Comparison of ENCODE assay signal across 1 cellular context in genomic region chr1:101026394-101026788, GRCh38.
TF ChIP-seq lines count a peak whose summit lies in the region.

No MANE protein-coding gene starts in this region.

TF ChIP-seq in K562, 482 proteins besides CTCF, POLR2A, EP300 and RAD21 (continued from another document):
- no peak for TF ChIP-seq E2F5 (CRISPR knock-in tag; IDR thresholded peaks at IDR 0.05)
- TF ChIP-seq ATF3 (IDR thresholded peaks at IDR 0.05) = peak; percentile 73; the same call in 1 of the 2 replicates
- no peak for TF ChIP-seq ATF3 (CRISPR knock-in tag; conservative IDR thresholded peaks at IDR 0.05)
- TF ChIP-seq ZNF507 (tag; conservative IDR thresholded peaks at IDR 0.05) = no peak
- TF ChIP-seq ZC3H4 (CRISPR knock-in tag; IDR thresholded peaks at IDR 0.05; ENCODE audit: borderline replicate concordance) = 0 out of 2 replicates have a peak, but pooled peaks have one; percentile 50
- no peak for TF ChIP-seq SREBF2 (CRISPR knock-in tag; IDR thresholded peaks at IDR 0.05)
- no peak for TF ChIP-seq ZSCAN29 (IDR thresholded peaks at IDR 0.05)
- TF ChIP-seq SMARCB1 (IDR thresholded peaks at IDR 0.05; ENCODE audit: insufficient read length, low read depth) = no peak
- TF ChIP-seq GABPB1 (CRISPR knock-in tag; IDR thresholded peaks at IDR 0.05) = no peak
- TF ChIP-seq EGR1 (conservative IDR thresholded peaks at IDR 0.05) = no peak
- TF ChIP-seq ESRRB (CRISPR knock-in tag; IDR thresholded peaks at IDR 0.05; ENCODE audit: borderline replicate concordance) = no peak
- TF ChIP-seq ZNF3 (CRISPR knock-in tag; IDR thresholded peaks at IDR 0.05) = no peak
- no peak for TF ChIP-seq ZNF324 (CRISPR knock-in tag; IDR thresholded peaks at IDR 0.05)
- no peak for TF ChIP-seq SIX5 (IDR thresholded peaks at IDR 0.05; ENCODE audit: borderline replicate concordance in 1 of 2, insufficient read depth in 1 of 2, low read depth in 1 of 2, low read length in 2 of 2)
- TF ChIP-seq HNRNPLL (IDR thresholded peaks at IDR 0.05; ENCODE audit: low read depth, low read length, poor library complexity, severe bottlenecking) = no peak
- TF ChIP-seq ZNF75A (CRISPR knock-in tag; IDR thresholded peaks at IDR 0.05) = no peak
- no peak for TF ChIP-seq ZNF134 (CRISPR knock-in tag; conservative IDR thresholded peaks at IDR 0.05)
- TF ChIP-seq CHD1 (IDR thresholded peaks at IDR 0.05; ENCODE audit: low read length) = no peak
- TF ChIP-seq ZNF511 (CRISPR knock-in tag; IDR thresholded peaks at IDR 0.05) = no peak
- no peak for TF ChIP-seq NUFIP1 (IDR thresholded peaks at IDR 0.05; ENCODE audit: partially characterized antibody)
- no peak for TF ChIP-seq THAP7 (CRISPR knock-in tag; IDR thresholded peaks at IDR 0.05)
- no peak for TF ChIP-seq ZNF24 (IDR thresholded peaks at IDR 0.05)
- no peak for TF ChIP-seq HNRNPH1 (optimal IDR thresholded peaks at IDR 0.05; ENCODE audit: low read depth, low read length)
- TF ChIP-seq ZNF668 (CRISPR knock-in tag; IDR thresholded peaks at IDR 0.05) = no peak
- no peak for TF ChIP-seq HEY1 (CRISPR knock-in tag; IDR thresholded peaks at IDR 0.05; ENCODE audit: borderline replicate concordance)
